Comparison of ENCODE assay signal across 2 cellular contexts in the genomic region with DNA sequence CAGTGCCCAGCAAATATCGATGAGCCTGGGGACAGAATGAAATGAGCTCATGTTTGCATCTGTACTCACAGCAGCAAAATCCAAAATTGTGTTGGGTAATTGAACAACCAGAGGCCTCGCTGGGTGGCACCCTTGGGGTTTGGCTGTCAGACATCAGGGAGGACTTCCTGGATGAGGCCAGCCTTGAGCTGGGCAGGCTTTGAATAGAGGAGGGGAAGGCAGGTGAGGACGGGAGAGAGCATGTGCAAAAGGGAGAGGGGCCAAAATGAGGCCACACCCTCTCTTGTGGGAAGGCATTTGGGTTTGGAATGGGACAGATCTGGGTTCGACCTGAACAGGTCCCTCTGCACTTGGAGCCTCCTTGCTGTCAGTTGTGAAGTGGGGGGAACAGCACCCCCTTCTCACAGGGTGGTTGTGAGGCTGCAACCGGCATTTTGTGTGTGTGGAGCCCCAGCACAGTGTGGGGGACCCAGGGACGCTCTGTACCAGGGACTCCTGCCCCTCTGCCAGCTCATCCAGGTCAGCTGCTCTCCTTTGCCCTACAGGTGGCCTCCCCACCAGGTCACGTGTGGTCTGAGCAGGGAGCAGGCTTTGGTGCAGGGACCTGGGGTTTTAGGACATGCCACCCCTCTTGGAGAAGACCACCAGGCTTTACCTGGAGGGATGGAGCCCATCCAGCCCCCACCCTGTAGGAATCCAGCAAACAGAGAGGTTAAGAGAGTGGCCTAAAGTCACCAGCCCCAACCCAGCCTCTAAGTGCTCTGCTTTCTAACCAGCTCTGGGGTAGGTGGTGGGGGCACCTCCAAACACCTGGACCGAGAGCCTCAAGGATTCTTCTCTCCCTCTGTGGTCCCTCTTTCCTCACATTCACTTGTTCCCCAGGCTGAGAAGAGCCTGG.
TF ChIP-seq lines count a peak whose summit lies in the region.

No MANE protein-coding gene starts in this region.

TF ChIP-seq in IMR-90, 13 proteins besides CTCF, POLR2A, EP300 and RAD21:
- TF ChIP-seq MXI1 (IDR thresholded peaks at IDR 0.05; ENCODE audit: borderline replicate concordance, low read depth, low read length) (no peak), FOS (IDR thresholded peaks at IDR 0.05; ENCODE audit: low read depth, low read length) (no peak), CHD1 (IDR thresholded peaks at IDR 0.05; ENCODE audit: low read depth, low read length) (no peak), BHLHE40 (IDR thresholded peaks at IDR 0.05; ENCODE audit: low read depth, low read length) (no peak), RCOR1 (IDR thresholded peaks at IDR 0.05; ENCODE audit: insufficient replicate concordance, low read length) (no peak), MAFK (IDR thresholded peaks at IDR 0.05; ENCODE audit: low read depth, low read length) (no peak), NFE2L2 (IDR thresholded peaks at IDR 0.05; ENCODE audit: low read depth, low read length) (no peak), RFX5 (IDR thresholded peaks at IDR 0.05; ENCODE audit: low read depth, low read length) (no peak), CEBPB (IDR thresholded peaks at IDR 0.05; ENCODE audit: low read depth, low read length) (no peak), MAZ (IDR thresholded peaks at IDR 0.05; ENCODE audit: borderline replicate concordance, low read depth, low read length) (no peak), SMC3 (IDR thresholded peaks at IDR 0.05; ENCODE audit: low read depth, low read length) (no peak)
- TF ChIP-seq, protein P1, sequence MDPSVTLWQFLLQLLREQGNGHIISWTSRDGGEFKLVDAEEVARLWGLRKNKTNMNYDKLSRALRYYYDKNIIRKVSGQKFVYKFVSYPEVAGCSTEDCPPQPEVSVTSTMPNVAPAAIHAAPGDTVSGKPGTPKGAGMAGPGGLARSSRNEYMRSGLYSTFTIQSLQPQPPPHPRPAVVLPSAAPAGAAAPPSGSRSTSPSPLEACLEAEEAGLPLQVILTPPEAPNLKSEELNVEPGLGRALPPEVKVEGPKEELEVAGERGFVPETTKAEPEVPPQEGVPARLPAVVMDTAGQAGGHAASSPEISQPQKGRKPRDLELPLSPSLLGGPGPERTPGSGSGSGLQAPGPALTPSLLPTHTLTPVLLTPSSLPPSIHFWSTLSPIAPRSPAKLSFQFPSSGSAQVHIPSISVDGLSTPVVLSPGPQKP (IDR thresholded peaks at IDR 0.05; ENCODE audit: borderline replicate concordance, low read depth, low read length), result no peak
- TF ChIP-seq, protein P2, sequence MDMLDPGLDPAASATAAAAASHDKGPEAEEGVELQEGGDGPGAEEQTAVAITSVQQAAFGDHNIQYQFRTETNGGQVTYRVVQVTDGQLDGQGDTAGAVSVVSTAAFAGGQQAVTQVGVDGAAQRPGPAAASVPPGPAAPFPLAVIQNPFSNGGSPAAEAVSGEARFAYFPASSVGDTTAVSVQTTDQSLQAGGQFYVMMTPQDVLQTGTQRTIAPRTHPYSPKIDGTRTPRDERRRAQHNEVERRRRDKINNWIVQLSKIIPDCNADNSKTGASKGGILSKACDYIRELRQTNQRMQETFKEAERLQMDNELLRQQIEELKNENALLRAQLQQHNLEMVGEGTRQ (IDR thresholded peaks at IDR 0.05; ENCODE audit: low read depth, low read length), result no peak

TF ChIP-seq in K562, 482 proteins besides CTCF, POLR2A, EP300 and RAD21:
- TF ChIP-seq ZFP36 (IDR thresholded peaks at IDR 0.05; ENCODE audit: low read depth, low read length, partially characterized antibody), result peak; percentile 14
- no peak for TF ChIP-seq ZNF507 (tag; conservative IDR thresholded peaks at IDR 0.05)
- no peak for TF ChIP-seq ZNF79 (CRISPR knock-in tag; IDR thresholded peaks at IDR 0.05; ENCODE audit: low read depth)
- TF ChIP-seq ZNF785 (CRISPR knock-in tag; IDR thresholded peaks at IDR 0.05), result no peak
